In the genomic region with DNA sequence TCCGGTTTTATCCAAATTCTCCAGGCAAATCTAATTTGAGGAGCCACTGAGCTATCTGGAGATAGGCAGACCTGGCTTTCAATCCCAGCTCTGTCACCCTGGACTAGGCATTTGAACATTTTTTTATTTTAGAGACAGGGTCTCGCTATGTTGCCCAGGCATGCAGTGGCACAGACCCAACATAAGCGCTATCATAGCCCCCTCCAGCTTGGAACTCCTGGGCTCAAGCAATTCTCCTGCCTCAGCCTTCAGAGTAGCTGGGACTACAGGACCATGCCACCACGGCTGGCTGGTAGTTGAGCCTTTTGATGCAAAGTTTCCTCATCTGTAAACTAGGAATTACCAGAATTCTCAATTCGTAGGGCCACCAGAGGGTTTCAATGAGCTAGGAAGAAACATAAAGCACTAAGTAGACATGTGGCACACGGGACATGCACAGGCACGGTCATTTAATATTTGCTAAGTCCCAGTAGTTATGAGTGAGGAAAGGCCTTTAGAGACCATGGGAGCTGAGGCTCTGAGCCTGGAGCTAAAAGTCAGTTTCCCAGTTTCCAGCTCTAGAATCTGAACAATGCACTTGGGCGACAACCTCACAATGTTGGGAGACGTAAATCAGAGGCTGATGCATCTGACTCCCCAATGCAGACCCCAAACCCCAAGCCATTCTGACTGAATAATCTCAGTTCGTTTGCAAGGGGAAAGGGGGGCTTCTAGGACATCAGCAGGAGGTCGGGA, we compare ENCODE assay signal across 1 cellular context.
A peak's percentile ranks its signal among the peaks of the same experiment; 100 is the strongest.
TF ChIP-seq lines count a peak whose summit lies in the region.

No MANE protein-coding gene starts in this region.

TF ChIP-seq in H1, 55 proteins besides CTCF, POLR2A, EP300 and RAD21:
- TF ChIP-seq SAP30 (IDR thresholded peaks at IDR 0.05; ENCODE audit: insufficient read depth, insufficient replicate concordance, low read length) (peak; percentile 39), RXRA (IDR thresholded peaks at IDR 0.05; ENCODE audit: insufficient read depth, low read depth, low read length) (no peak), SIN3A (conservative IDR thresholded peaks at IDR 0.05 in 1 of 2, IDR thresholded peaks at IDR 0.05 in 1 of 2; ENCODE audit: low read depth in 1 of 2, low read length in 2 of 2) (0 out of 4 replicates have a peak, but pooled peaks of 1 of the 2 experiments have one; percentile 13)
